Comparison of ENCODE assay signal across 24 cellular contexts in genomic region chr17:62009220-62009619, GRCh38. TPM values are rescaled to one million over a fixed set of nuclear protein-coding genes. Genes with fewer than 3 reads are reported as not detected.
DNase-seq lines count a peak whose midpoint lies in the region; ATAC-seq, FAIRE-seq and TF ChIP-seq lines count a peak whose summit lies in the region.
"Had no signal": no experiment of that assay in that cellular context is flagged by ENCODE, and none has a peak within 500 bp of the region (broad histone marks: within the 10 kb centered on the region; RNA-seq: fewer than 3 reads in every experiment).

No MANE protein-coding gene starts in this region.

- ATAC-seq in activated CD8-positive, alpha-beta memory T cell treated with anti-CD3 and anti-CD28 coated beads, Interleukin-2, amount 10 ng/mL, durations not matched to agents 7 days and 5 days, result no peak
- no peak for ATAC-seq in CD4-positive, alpha-beta T cell (ENCODE audit: poor library complexity)
- no peak for ATAC-seq in natural killer cell

- intact Hi-C loops in CD4-positive, alpha-beta T cell (cut with DNase I, micrococcal nuclease), result loop anchor here in 1 of 2 experiments (1.0 kb wide), 1 partner anchor 12 kb away; no protein-coding TSS in a partner anchor
- intact Hi-C loops in natural killer cell (cut with micrococcal nuclease), result no loop called here

- H3K27ac ChIP-seq in CD4-positive, alpha-beta T cell (ENCODE audit: low read depth, low read length), result no peak overlapping the region
- no peak overlapping the region for H3K27ac ChIP-seq in astrocyte (ENCODE audit: low read depth, low read length)
- H3K27ac ChIP-seq: 22Rv1, RWPE1 had no signal

- peaks cover 31% of the 10 kb centered on the region for H4K20me1 ChIP-seq in astrocyte (ENCODE audit: insufficient read depth, low read length)

- peak overlapping the region; percentile 6 for H3K27ac Mint-ChIP-seq in activated CD8-positive, alpha-beta memory T cell treated with anti-CD3 and anti-CD28 coated beads, Interleukin-2, amount 10 ng/mL, durations not matched to agents 7 days and 5 days
- H3K27ac Mint-ChIP-seq in CD4-positive, alpha-beta T cell, result peak overlapping the region; percentile 30
- H3K27ac Mint-ChIP-seq in astrocyte (ENCODE audit: unreplicated experiment), result peak overlapping the region; percentile 26
- peak overlapping the region; percentile 64 to 68 for H3K27ac Mint-ChIP-seq in natural killer cell

- peaks cover 4% of the 10 kb centered on the region for H3K9me3 Mint-ChIP-seq in activated CD8-positive, alpha-beta memory T cell treated with anti-CD3 and anti-CD28 coated beads, Interleukin-2, amount 10 ng/mL, durations not matched to agents 7 days and 5 days (ENCODE audit: low read depth)
- no peaks in the 10 kb centered on the region for H3K9me3 Mint-ChIP-seq in CD4-positive, alpha-beta T cell
- no peaks in the 10 kb centered on the region for H3K9me3 Mint-ChIP-seq in astrocyte (ENCODE audit: unreplicated experiment)
- H3K9me3 Mint-ChIP-seq in natural killer cell, result no peaks in the 10 kb centered on the region
- H3K9me3 Mint-ChIP-seq: CD14-positive monocyte had no signal

- FAIRE-seq in astrocyte (lab: Jason Lieb, UNC), result no peak
- FAIRE-seq: GM12892, GM19239, H54 had no signal

- H3K4me3 ChIP-seq in astrocyte (ENCODE audit: insufficient read depth, low read depth, low read length), result no peak overlapping the region

- H3K4me2 ChIP-seq in astrocyte (ENCODE audit: low read length), result no peak overlapping the region

- peaks cover 21% of the 10 kb centered on the region for H3K36me3 ChIP-seq in astrocyte (ENCODE audit: insufficient read depth, low read length)

- H3K27me3 Mint-ChIP-seq in activated CD8-positive, alpha-beta memory T cell treated with anti-CD3 and anti-CD28 coated beads, Interleukin-2, amount 10 ng/mL, durations not matched to agents 7 days and 5 days, result no peaks in the 10 kb centered on the region
- no peaks in the 10 kb centered on the region for H3K27me3 Mint-ChIP-seq in CD4-positive, alpha-beta T cell
- H3K27me3 Mint-ChIP-seq in astrocyte (ENCODE audit: low read depth, unreplicated experiment), result no peaks in the 10 kb centered on the region
- H3K27me3 Mint-ChIP-seq in natural killer cell (ENCODE audit: low read depth in 2 of 2), result no peaks in the 10 kb centered on the region

- no peaks in the 10 kb centered on the region for H3K27me3 ChIP-seq in CD4-positive, alpha-beta T cell (ENCODE audit: control insufficient read depth, insufficient read depth, low read length)
- H3K27me3 ChIP-seq in astrocyte (ENCODE audit: insufficient read depth, low read length), result no peaks in the 10 kb centered on the region
- H3K27me3 ChIP-seq: BE2C had no signal

- no peak for DNase-seq in activated CD8-positive, alpha-beta memory T cell treated with anti-CD3 and anti-CD28 coated beads, Interleukin-2, amount 10 ng/mL, durations not matched to agents 7 days and 5 days
- DNase-seq in activated CD8-positive, alpha-beta memory T cell treated with anti-CD3 and anti-CD28 coated beads, Interleukin-2, amount 50 U/mL, for 48 hours, result no peak
- no peak for DNase-seq in CD4-positive, alpha-beta T cell
- DNase-seq in astrocyte (ENCODE audit: low read depth) (no peak), natural killer cell (no peak), activated gamma-delta T cell treated with Interleukin-2 at 50 U/mL for 16 hours (no peak), GM20000 (ENCODE audit: low spot score) (no peak)
- DNase-seq: ACHN; BE2C; DMS153; DND-41; KBM-7; NCI-H2029; NCI-H446 treated with DMSO at 0.1 percent for 48 hours; NCI-H526; NCI-H82; NK-92 treated with Interleukin-12 subunit alpha and Interleukin-12 subunit beta, amount 100 ng/mL, for 24 hours; SHP77 had no signal

- H3K9me3 ChIP-seq in CD4-positive, alpha-beta T cell (ENCODE audit: control insufficient read depth, low read length), result no peaks in the 10 kb centered on the region
- no peaks in the 10 kb centered on the region for H3K9me3 ChIP-seq in astrocyte (ENCODE audit: insufficient read depth, low read depth, low read length)
- H3K9me3 ChIP-seq: BE2C had no signal

- H3K79me2 ChIP-seq in astrocyte (ENCODE audit: insufficient read depth, low read length), result peaks cover 67% of the 10 kb centered on the region

- no peak overlapping the region for H2AFZ ChIP-seq in astrocyte (ENCODE audit: low read depth, low read length)

- H3K9ac ChIP-seq in astrocyte (ENCODE audit: low read length), result no peak overlapping the region

- no peak overlapping the region for H3K4me3 Mint-ChIP-seq in activated CD8-positive, alpha-beta memory T cell treated with anti-CD3 and anti-CD28 coated beads, Interleukin-2, amount 10 ng/mL, durations not matched to agents 7 days and 5 days
- H3K4me3 Mint-ChIP-seq in CD4-positive, alpha-beta T cell, result no peak overlapping the region
- H3K4me3 Mint-ChIP-seq in astrocyte (ENCODE audit: unreplicated experiment), result no peak overlapping the region
- no peak overlapping the region for H3K4me3 Mint-ChIP-seq in natural killer cell
- H3K4me3 Mint-ChIP-seq: CD14-positive monocyte had no signal

- CTCF ChIA-PET in activated CD8-positive, alpha-beta memory T cell treated with anti-CD3 and anti-CD28 coated beads, Interleukin-2, amount 10 ng/mL, durations not matched to agents 7 days and 5 days (lab: Charles Lee), result interaction anchor here (1.4 kb wide), 1 partner anchor 10 kb away, joined by 6 read pairs; no protein-coding TSS in a partner anchor
- CTCF ChIA-PET in CD4-positive, alpha-beta T cell (lab: Charles Lee), result interaction anchor here (0.5 to 1.6 kb wide), 3 partner anchors 11 to 57 kb away, joined by 3 to 5 read pairs (median 5); no protein-coding TSS in a partner anchor

- H3K4me1 ChIP-seq in astrocyte (ENCODE audit: insufficient read depth, low read length), result no peaks in the 10 kb centered on the region
- H3K4me1 ChIP-seq: BE2C had no signal

- H3K36me3 Mint-ChIP-seq in activated CD8-positive, alpha-beta memory T cell treated with anti-CD3 and anti-CD28 coated beads, Interleukin-2, amount 10 ng/mL, durations not matched to agents 7 days and 5 days, result peaks cover 71% of the 10 kb centered on the region
- H3K36me3 Mint-ChIP-seq in CD4-positive, alpha-beta T cell (ENCODE audit: low read depth), result peaks cover 86% of the 10 kb centered on the region
- H3K36me3 Mint-ChIP-seq in astrocyte (ENCODE audit: low read depth, unreplicated experiment) (peaks cover 19% of the 10 kb centered on the region), natural killer cell (peaks cover 7% of the 10 kb centered on the region)

- POLR2A ChIA-PET in CD4-positive, alpha-beta T cell (lab: Charles Lee), result no interaction called here

- H3K4me1 Mint-ChIP-seq in activated CD8-positive, alpha-beta memory T cell treated with anti-CD3 and anti-CD28 coated beads, Interleukin-2, amount 10 ng/mL, durations not matched to agents 7 days and 5 days, result peaks cover 13% of the 10 kb centered on the region
- H3K4me1 Mint-ChIP-seq in CD4-positive, alpha-beta T cell (ENCODE audit: low read depth), result peaks cover 34% of the 10 kb centered on the region
- H3K4me1 Mint-ChIP-seq in astrocyte (ENCODE audit: low read depth, unreplicated experiment) (peaks cover 3% of the 10 kb centered on the region), natural killer cell (peaks cover 5 to 21% of the 10 kb centered on the region in 2 donors)
- H3K4me1 Mint-ChIP-seq: CD14-positive monocyte had no signal

- no peak for TF ChIP-seq CTCF in CD4-positive, alpha-beta T cell (IDR thresholded peaks at IDR 0.05)
- TF ChIP-seq CTCF in astrocyte (IDR thresholded peaks at IDR 0.05; ENCODE audit: insufficient read depth, low read depth, low read length) (no peak), natural killer cell (IDR thresholded peaks at IDR 0.05) (no peak), GM20000 (IDR thresholded peaks at IDR 0.05; ENCODE audit: extremely low read depth, missing control alignments) (no peak)

RNA-seq across cellular contexts. Expression of gene MED13, which starts 55.9 kb away (rescaled TPM):
- 10 to 100 TPM; 52.4 to 63.6 TPM for total RNA-seq in activated CD8-positive, alpha-beta memory T cell treated with anti-CD3 and anti-CD28 coated beads, Interleukin-2, amount 10 ng/mL, durations not matched to agents 7 days and 5 days
- total RNA-seq in CD4-positive, alpha-beta T cell, result 10 to 100 TPM; 75.7 to 85.8 TPM
- total RNA-seq in astrocyte (49.3 and 55.0 TPM in 2 replicates), natural killer cell (100 to 1,000 TPM; 107 to 122 (median 116) TPM)

Comparison
In these comparisons a context has a peak if more than half of its experiments do, and no peak if none do; other contexts are left out.
1. H3K27ac Mint-ChIP-seq: peak in every context shown above with its lines; median percentile 66 in natural killer cell; 30 in CD4-positive, alpha-beta T cell; 26 in astrocyte; 6 in activated CD8-positive, alpha-beta memory T cell treated with anti-CD3 and anti-CD28 coated beads, Interleukin-2, amount 10 ng/mL, durations not matched to agents 7 days and 5 days.